In the genomic region with DNA sequence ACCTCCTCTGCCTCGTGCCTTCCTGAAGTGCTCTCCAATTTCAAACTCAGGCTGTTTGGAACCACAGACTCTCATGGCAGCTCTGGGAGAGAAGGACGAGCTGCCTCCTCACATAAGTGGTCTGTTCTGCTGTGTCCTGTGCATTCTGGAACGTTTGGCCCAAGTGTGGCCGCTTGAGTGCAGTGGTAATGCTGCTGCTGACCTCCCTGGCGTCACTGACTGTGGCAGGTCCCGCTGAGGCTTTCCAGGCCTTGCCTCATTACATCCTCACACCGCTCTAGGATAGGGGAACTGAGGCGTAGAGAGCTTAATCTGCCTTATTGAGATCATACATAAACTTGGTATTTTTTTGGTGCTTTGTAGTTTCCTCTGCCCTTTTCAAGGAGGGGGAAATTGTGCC, we compare ENCODE assay signal across 16 cellular contexts.
"Had no signal": no experiment of that assay in that cellular context is flagged by ENCODE, and none has a peak within 500 bp of the region (broad histone marks: within the 10 kb centered on the region; RNA-seq: fewer than 3 reads in every experiment).

No MANE protein-coding gene starts in this region.

- H3K4me1 ChIP-seq: foreskin keratinocyte had no signal

- H3K4me3 Mint-ChIP-seq: activated CD8-positive, alpha-beta T cell treated with anti-CD3 and anti-CD28 coated beads for 36 hours; activated naive CD8-positive, alpha-beta T cell; naive B cell; stimulated activated naive B cell treated with anti-CD40 and anti-IgM and Interleukin-4, amounts not matched to agents 10 μg/mL and 1 μg/mL and 100 μg/mL, for 72 hours; T-helper 1 cell treated with Interleukin-12 subunit alpha and Interleukin-12 subunit beta and Interleukin-4 antibody, amounts not matched to agents 30 μg/mL and 1 μg/mL, for 36 hours; type B pancreatic cell; WTC11 had no signal

- H3K27me3 Mint-ChIP-seq: activated CD8-positive, alpha-beta T cell treated with anti-CD3 and anti-CD28 coated beads for 36 hours; activated naive CD8-positive, alpha-beta T cell; naive B cell; stimulated activated naive B cell treated with anti-CD40 and anti-IgM and Interleukin-4, amounts not matched to agents 10 μg/mL and 1 μg/mL and 100 μg/mL, for 72 hours; type B pancreatic cell had no signal

- H3K4me1 Mint-ChIP-seq: WTC11 had no signal

- H3K9me3 Mint-ChIP-seq: activated CD8-positive, alpha-beta T cell treated with anti-CD3 and anti-CD28 coated beads for 36 hours; naive B cell; stimulated activated naive B cell treated with anti-CD40 and anti-IgM and Interleukin-4, amounts not matched to agents 10 μg/mL and 1 μg/mL and 100 μg/mL, for 72 hours; T-helper 1 cell treated with Interleukin-12 subunit alpha and Interleukin-12 subunit beta and Interleukin-4 antibody, amounts not matched to agents 30 μg/mL and 1 μg/mL, for 36 hours; type B pancreatic cell; WTC11 had no signal

- H3K9me3 ChIP-seq: ovary had no signal

- H3K27ac Mint-ChIP-seq: activated CD8-positive, alpha-beta T cell treated with anti-CD3 and anti-CD28 coated beads for 36 hours; activated naive CD8-positive, alpha-beta T cell; stimulated activated naive B cell treated with anti-CD40 and anti-IgM and Interleukin-4, amounts not matched to agents 10 μg/mL and 1 μg/mL and 100 μg/mL, for 72 hours; T-helper 1 cell treated with Interleukin-12 subunit alpha and Interleukin-12 subunit beta and Interleukin-4 antibody, amounts not matched to agents 30 μg/mL and 1 μg/mL, for 36 hours; type B pancreatic cell; WTC11 had no signal

- ATAC-seq: activated CD8-positive, alpha-beta T cell treated with anti-CD3 and anti-CD28 coated beads for 36 hours; foreskin keratinocyte; stimulated activated naive B cell treated with anti-CD40 and anti-IgM and Interleukin-4, amounts not matched to agents 10 μg/mL and 1 μg/mL and 100 μg/mL, for 72 hours; WTC11 had no signal

- H3K36me3 ChIP-seq: ovary had no signal

- DNase-seq: activated CD4-positive, alpha-beta T cell treated with anti-CD3 and anti-CD28 coated beads for 4 hours; activated CD8-positive, alpha-beta memory T cell treated with anti-CD3 and anti-CD28 coated beads, Interleukin-2, amount 50 U/mL, for 4 hours; activated CD8-positive, alpha-beta T cell treated with anti-CD3 and anti-CD28 coated beads for 36 hours; activated gamma-delta T cell treated with Interleukin-2 at 50 U/mL for 16 hours; amniotic stem cell; effector memory CD4-positive, alpha-beta T cell; foreskin keratinocyte; midbrain; naive B cell; ovary; stimulated activated CD4-positive, alpha-beta T cell treated with anti-CD3 and anti-CD28 coated beads, Interleukin-2, amount 100 ng/mL, for 48 hours; stimulated activated naive B cell treated with anti-CD40 and anti-IgM and Interleukin-4, amounts not matched to agents 10 μg/mL and 1 μg/mL and 100 μg/mL, for 72 hours had no signal

- H3K27me3 ChIP-seq: foreskin keratinocyte, ovary had no signal

- H3K36me3 Mint-ChIP-seq: naive B cell, type B pancreatic cell, WTC11 had no signal

- H3K27ac ChIP-seq: foreskin keratinocyte, ovary had no signal

- H3K4me3 ChIP-seq: ovary had no signal
